Comparison of ENCODE assay signal across 8 cellular contexts in the genomic region with DNA sequence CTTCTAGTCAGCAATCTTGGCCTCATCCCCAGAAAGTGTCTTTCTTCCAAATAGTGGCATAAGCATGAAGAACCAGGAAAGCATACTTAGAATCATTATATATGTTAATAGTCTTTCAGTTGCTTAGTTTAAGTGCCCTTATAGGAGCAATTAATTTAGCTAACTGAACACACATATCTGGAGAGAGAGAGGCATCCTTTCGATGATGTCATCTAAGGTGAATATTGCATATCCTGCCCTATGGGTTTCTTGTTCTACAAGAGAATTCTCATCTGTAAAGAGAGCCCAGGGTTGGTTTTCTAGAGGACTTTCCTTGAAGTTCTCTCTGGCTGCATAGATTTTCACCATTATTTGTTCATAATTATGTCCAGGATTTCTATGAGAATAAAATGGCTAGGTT.
"Had no signal": no experiment of that assay in that cellular context is flagged by ENCODE, and none has a peak within 500 bp of the region (broad histone marks: within the 10 kb centered on the region; RNA-seq: fewer than 3 reads in every experiment).

No MANE protein-coding gene starts in this region.

- ATAC-seq: HCT116 had no signal

- H3K36me3 ChIP-seq: HAP-1 had no signal

- H3K27ac Mint-ChIP-seq: HFFc6 had no signal

- H2AFZ ChIP-seq: GM23248 had no signal

- H3K4me3 Mint-ChIP-seq: HFFc6 had no signal

- DNase-seq: GM23248, GOT3, H7, HFFc6, IMR-90 had no signal

- H3K9me3 ChIP-seq: HAP-1 had no signal

- H3K27ac ChIP-seq: GM23248, HL-60 had no signal

- H3K9ac ChIP-seq: GM23248 had no signal

- H3K4me1 ChIP-seq: HAP-1 had no signal

- H3K4me3 ChIP-seq: GM23248, HAP-1 had no signal
